24 cellular contexts compared by ENCODE assay signal in the genomic region with DNA sequence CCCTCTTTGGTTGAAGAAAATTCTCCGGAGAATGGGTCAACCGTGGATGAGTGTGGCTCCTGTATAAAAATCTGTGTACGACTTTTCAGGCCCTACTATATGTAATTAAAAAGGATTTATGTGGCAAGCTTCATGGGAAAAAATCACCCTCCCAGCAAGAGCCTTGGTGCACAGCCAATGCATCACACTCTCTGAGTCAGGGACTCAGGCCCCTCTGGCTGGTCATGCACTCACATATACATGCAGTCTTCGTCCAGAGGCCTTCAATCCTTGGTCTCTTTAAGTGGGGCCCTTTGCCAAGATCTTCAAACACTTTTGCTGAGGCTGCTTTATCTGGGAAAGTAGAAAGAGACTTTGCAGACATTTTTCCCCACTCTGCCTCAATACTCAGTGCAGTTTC.
DNase-seq lines count a peak whose midpoint lies in the region; ATAC-seq and TF ChIP-seq lines count a peak whose summit lies in the region.
"Had no signal": no experiment of that assay in that cellular context is flagged by ENCODE, and none has a peak within 500 bp of the region (broad histone marks: within the 10 kb centered on the region; RNA-seq: fewer than 3 reads in every experiment).

No MANE protein-coding gene starts in this region.

- H3K4me1 Mint-ChIP-seq in mesothelial cell of epicardium, result peaks cover 3% of the 10 kb centered on the region
- H3K4me1 Mint-ChIP-seq: GM23338 had no signal

- no peaks in the 10 kb centered on the region for H3K36me3 Mint-ChIP-seq in mesothelial cell of epicardium
- H3K36me3 Mint-ChIP-seq: CD8-positive, alpha-beta T cell had no signal

- no peak overlapping the region for H3K27ac Mint-ChIP-seq in mesothelial cell of epicardium
- H3K27ac Mint-ChIP-seq: CD8-positive, alpha-beta T cell; GM23338 had no signal

- H3K9me3 Mint-ChIP-seq in mesothelial cell of epicardium, result peaks cover 16% of the 10 kb centered on the region
- H3K9me3 Mint-ChIP-seq: CD8-positive, alpha-beta T cell had no signal

- no peak for ATAC-seq in HG03175 (IDR thresholded peaks at IDR 0.05; ENCODE audit: unreplicated experiment)
- ATAC-seq: CD8-positive, alpha-beta T cell; GM23338 had no signal

- H3K9me3 ChIP-seq in cardiac muscle cell (ENCODE audit: low read depth) (no peaks in the 10 kb centered on the region), left ventricle myocardium inferior (replicated peaks) (peaks cover 26% of the 10 kb centered on the region)
- H3K9me3 ChIP-seq: Peyer's patch, SJCRH30 had no signal

- H3K27ac ChIP-seq in cardiac muscle cell, result peak overlapping the region; percentile 11
- no peak overlapping the region for H3K27ac ChIP-seq in left ventricle myocardium inferior (replicated peaks)
- H3K27ac ChIP-seq: Peyer's patch, SJCRH30 had no signal

- in situ Hi-C loops in astrocyte of the cerebellum (cut with HindIII; ENCODE audit: low sequenced_read_pairs), result loop anchor here (25.0 kb wide), 2 partner anchors 862 to 1062 kb away; partner anchors contain the start of genes NPY1R and NPY5R

- H3K27me3 Mint-ChIP-seq in mesothelial cell of epicardium (ENCODE audit: low read depth), result no peaks in the 10 kb centered on the region

- peak in 1 of 2 donors; percentile 44 for DNase-seq in cardiac muscle cell (ENCODE audit: low read depth in 1 of 2, low spot score in 1 of 2)
- no peak for DNase-seq in left ventricle myocardium inferior
- DNase-seq in astrocyte of the cerebellum (ENCODE audit: low read depth), result peak; percentile 52
- peak; percentile 15 for DNase-seq in iris pigment epithelial cell (ENCODE audit: low read depth)
- DNase-seq in anterior cingulate cortex (lab: John Stamatoyannopoulos, UW), result no peak
- no peak for DNase-seq in mesothelial cell of epicardium (ENCODE audit: low spot score in 2 of 2, unreplicated experiment in 2 of 2)
- DNase-seq in dermis blood vessel endothelial cell, result no peak
- DNase-seq: 8988T; AML-193; C1 segment of cervical spinal cord; CD8-positive, alpha-beta T cell; DND-41; HCEC 1CT; KG1; MV-4-11; NCI-H1105 treated with DMSO at 0.1 percent for 48 hours; NCI-H2029 treated with DMSO at 0.1 percent for 48 hours; NCI-H226; NCI-H510A treated with DMSO at 0.1 percent for 48 hours; NCI-H748 treated with DMSO at 0.1 percent for 48 hours; Peyer's patch; SJCRH30 had no signal

- H3K36me3 ChIP-seq in cardiac muscle cell, result no peaks in the 10 kb centered on the region
- H3K36me3 ChIP-seq in left ventricle myocardium inferior, result no peaks in the 10 kb centered on the region
- H3K36me3 ChIP-seq: Peyer's patch, SJCRH30 had no signal

- no peak overlapping the region for H3K4me3 ChIP-seq in cardiac muscle cell
- no peak overlapping the region for H3K4me3 ChIP-seq in left ventricle myocardium inferior
- H3K4me3 ChIP-seq in astrocyte of the cerebellum (ENCODE audit: low read depth, low read length), result no peak overlapping the region
- H3K4me3 ChIP-seq: GM23338, Peyer's patch, SJCRH30 had no signal

- intact Hi-C loops in left ventricle myocardium inferior (cut with micrococcal nuclease), result no loop called here

- no peak overlapping the region for H3K4me3 Mint-ChIP-seq in mesothelial cell of epicardium
- H3K4me3 Mint-ChIP-seq: CD8-positive, alpha-beta T cell; GM23338 had no signal

- H3K27me3 ChIP-seq in cardiac muscle cell (no peaks in the 10 kb centered on the region), left ventricle myocardium inferior (ENCODE audit: low read depth) (no peaks in the 10 kb centered on the region)
- H3K27me3 ChIP-seq: Peyer's patch, SJCRH30 had no signal

- TF ChIP-seq CTCF in cardiac muscle cell (IDR thresholded peaks at IDR 0.05; ENCODE audit: low read depth, low read length), result no peak
- no peak for TF ChIP-seq CTCF in left ventricle myocardium inferior (IDR thresholded peaks at IDR 0.05; ENCODE audit: borderline replicate concordance)
- no peak for TF ChIP-seq CTCF in astrocyte of the cerebellum (IDR thresholded peaks at IDR 0.05; ENCODE audit: low read depth, low read length, missing control alignments)
- no peak for TF ChIP-seq CTCF in mesothelial cell of epicardium (IDR thresholded peaks at IDR 0.05; ENCODE audit: unreplicated experiment)

- H3K4me1 ChIP-seq in cardiac muscle cell (ENCODE audit: low read depth) (peaks cover 6% of the 10 kb centered on the region), left ventricle myocardium inferior (no peaks in the 10 kb centered on the region)
- H3K4me1 ChIP-seq: Peyer's patch, SJCRH30 had no signal

Comparison
In these comparisons a context has a peak if more than half of its experiments do, and no peak if none do; other contexts are left out.
1. DNase-seq: peak in astrocyte of the cerebellum (single experiment) and iris pigment epithelial cell (single experiment); none in left ventricle myocardium inferior (single experiment), anterior cingulate cortex (0 of 58), mesothelial cell of epicardium (0 of 2) and dermis blood vessel endothelial cell (single experiment).